28 cellular contexts compared by ENCODE assay signal in genomic region chr3:23984934-23985333, GRCh38.
"Had no signal": no experiment of that assay in that cellular context is flagged by ENCODE, and none has a peak within 500 bp of the region (broad histone marks: within the 10 kb centered on the region; RNA-seq: fewer than 3 reads in every experiment).

No MANE protein-coding gene starts in this region.

- DNase-seq: colonic mucosa; cortex of kidney; effector CD8-positive, alpha-beta T cell; effector memory CD8-positive, alpha-beta T cell; endodermal cell; erythroblast; esophagus squamous epithelium; foreskin fibroblast; foreskin melanocyte; gastrocnemius medialis; glutamatergic neuron; head of caudate nucleus; heart right ventricle; hippocampal formation; left cardiac atrium; left lung; left ventricle myocardium superior; lower lobe of right lung; mesenchymal stem cell; mucosa of descending colon; naive B cell had no signal

- H3K9me3 Mint-ChIP-seq: dendritic cell treated with granulocyte-macrophage colony-stimulating factor and Interleukin-4, amounts not matched to agents 40 ng/mL and 50 ng/mL, for 4 days; effector memory CD8-positive, alpha-beta T cell; endodermal cell; mesothelial cell of epicardium had no signal

- H3K27ac ChIP-seq: colonic mucosa, epithelial cell of prostate, esophagus squamous epithelium, gastrocnemius medialis, heart right ventricle, left lung, lower lobe of right lung had no signal

- H3K27me3 ChIP-seq: colonic mucosa, esophagus squamous epithelium, gastrocnemius medialis, heart right ventricle, left lung had no signal

- H3K27ac Mint-ChIP-seq: dendritic cell treated with granulocyte-macrophage colony-stimulating factor and Interleukin-4, amounts not matched to agents 40 ng/mL and 50 ng/mL, for 4 days; effector memory CD8-positive, alpha-beta T cell; endodermal cell; mesothelial cell of epicardium had no signal

- H3K4me1 ChIP-seq: colonic mucosa, lower lobe of right lung had no signal

- H3K36me3 Mint-ChIP-seq: mesothelial cell of epicardium, naive B cell had no signal

- H3K4me3 ChIP-seq: colonic mucosa, esophagus squamous epithelium, gastrocnemius medialis, heart right ventricle, left lung, lower lobe of right lung, mucosa of descending colon had no signal

- H3K36me3 ChIP-seq: colonic mucosa, gastrocnemius medialis, left lung, lower lobe of right lung had no signal

- H3K27me3 Mint-ChIP-seq: dendritic cell treated with granulocyte-macrophage colony-stimulating factor and Interleukin-4, amounts not matched to agents 40 ng/mL and 50 ng/mL, for 4 days; effector memory CD8-positive, alpha-beta T cell; naive B cell had no signal

- H3K4me3 Mint-ChIP-seq: dendritic cell treated with granulocyte-macrophage colony-stimulating factor and Interleukin-4, amounts not matched to agents 40 ng/mL and 50 ng/mL, for 4 days; effector memory CD8-positive, alpha-beta T cell; endodermal cell; mesothelial cell of epicardium; naive B cell had no signal

- FAIRE-seq: endometrium, islet of Langerhans, keratinocyte had no signal

- H3K4me1 Mint-ChIP-seq: endodermal cell had no signal

- ATAC-seq: effector memory CD8-positive, alpha-beta T cell; esophagus mucosa; gastrocnemius medialis; heart right ventricle; left cardiac atrium; left lung; left ventricle myocardium superior; lower lobe of right lung; mucosa of descending colon had no signal

- H3K9me3 ChIP-seq: colonic mucosa, esophagus squamous epithelium, gastrocnemius medialis, heart right ventricle, left lung, lower lobe of right lung, mucosa of descending colon had no signal
